Comparison of ENCODE assay signal across 8 cellular contexts in genomic region chr21:43775190-43775589, GRCh38. TPM values are rescaled to one million over a fixed set of nuclear protein-coding genes. Genes with fewer than 3 reads are reported as not detected.
A peak's percentile ranks its signal among the peaks of the same experiment; 100 is the strongest.
DNase-seq lines count a peak whose midpoint lies in the region; ATAC-seq, FAIRE-seq and TF ChIP-seq lines count a peak whose summit lies in the region.

No MANE protein-coding gene starts in this region.

- H3K27me3 Mint-ChIP-seq in activated T-cell treated with anti-CD3 and anti-CD28 coated beads, Interleukin-2, amount 50 U/mL, for 4 hours (ENCODE audit: low read depth) = no peaks in the 10 kb centered on the region

- peak overlapping the region; percentile 75 to 91 for H3K9ac ChIP-seq in K562 (ENCODE audit: insufficient read depth in 1 of 2, low read depth in 2 of 2, low read length in 2 of 2)

- H4K20me1 ChIP-seq in K562 (replicated peaks; ENCODE audit: control insufficient read depth, insufficient read depth, low read length) = no peaks in the 10 kb centered on the region

- no peak for TF ChIP-seq RAD21 in K562 (CRISPR knock-in tag; conservative IDR thresholded peaks at IDR 0.05 in 1 of 2, IDR thresholded peaks at IDR 0.05 in 1 of 2)

- H3K4me1 ChIP-seq in K562 (replicated peaks in 1 of 2; ENCODE audit: control insufficient read depth in 2 of 2, insufficient read depth in 2 of 2, low read length in 2 of 2) (peaks cover 23 to 69% of the 10 kb centered on the region in 2 experiments), lung (ENCODE audit: control insufficient read depth in 2 of 2, insufficient read depth in 2 of 2, low read length in 2 of 2) (peaks cover 0 to 7% of the 10 kb centered on the region in 2 donors), transverse colon (peaks cover 4 to 29% (median 18%) of the 10 kb centered on the region in 4 donors)

- H3K9me3 Mint-ChIP-seq in activated T-cell treated with anti-CD3 and anti-CD28 coated beads, Interleukin-2, amount 50 U/mL, for 4 hours = no peaks in the 10 kb centered on the region

- peaks cover 18% of the 10 kb centered on the region for H3K79me2 ChIP-seq in K562 (ENCODE audit: control insufficient read depth, insufficient read depth, low read length)

- TF ChIP-seq POLR2A in K562 (conservative IDR thresholded peaks at IDR 0.05) = no peak
- no peak for TF ChIP-seq POLR2A in transverse colon (IDR thresholded peaks at IDR 0.05)
- no peak for TF ChIP-seq POLR2A in H54 (IDR thresholded peaks at IDR 0.05; ENCODE audit: low read depth, low read length)

- CTCF ChIA-PET in K562 (lab: Yijun Ruan, JAX; ENCODE audit: low intra/inter-chr PET ratio) = no interaction called here

- peak overlapping the region; percentile 90 for H3K4me3 Mint-ChIP-seq in activated T-cell treated with anti-CD3 and anti-CD28 coated beads, Interleukin-2, amount 50 U/mL, for 4 hours

- H3K36me3 ChIP-seq in K562 (ENCODE audit: control insufficient read depth, insufficient read depth, low read length) = peaks cover 25% of the 10 kb centered on the region
- H3K36me3 ChIP-seq in lung (ENCODE audit: control insufficient read depth in 2 of 2, insufficient read depth in 2 of 2, low read length in 2 of 2) = peaks cover 0 to 12% of the 10 kb centered on the region in 2 donors
- H3K36me3 ChIP-seq in transverse colon = peaks cover 0 to 11% (median 4%) of the 10 kb centered on the region in 4 donors

- WGBS in K562 (ENCODE audit: insufficient coverage, low coverage, missing lambda C conversion rate) = 75% methylated on average over 12 of the region's 12 CpGs
- WGBS in lung, 2 donors = 72 to 90% methylated on average over 12 of the region's 12 CpGs
- 45 to 71% methylated on average over 2 to 12 of the region's 12 CpGs for WGBS in transverse colon (ENCODE audit: low coverage in 1 of 2), 2 donors

- no peak for ATAC-seq in activated T-cell treated with anti-CD3 and anti-CD28 coated beads, Interleukin-2, amount 50 U/mL, for 4 hours
- no peak for ATAC-seq in K562
- ATAC-seq in lung (ENCODE audit: insufficient read depth, low FRiP score) = no peak

- peak overlapping the region; percentile 87 for H3K4me2 ChIP-seq in K562 (ENCODE audit: insufficient read depth, low read length)

- H3K27me3 ChIP-seq in K562 (ENCODE audit: control insufficient read depth in 2 of 2, insufficient read depth in 2 of 2, low read length in 2 of 2) (no peaks in the 10 kb centered on the region), lung (ENCODE audit: control insufficient read depth, insufficient read depth) (no peaks in the 10 kb centered on the region), transverse colon (no peaks in the 10 kb centered on the region)

- TF ChIP-seq EP300 in K562 (IDR thresholded peaks at IDR 0.05; ENCODE audit: low read length) (no peak), transverse colon (IDR thresholded peaks at IDR 0.05; ENCODE audit: low read depth) (no peak)

- POLR2A ChIA-PET in K562 (lab: Yijun Ruan, JAX) = no interaction called here

- in situ Hi-C loops in K562 (cut with MboI) = loop anchor here (25.0 kb wide), 1 partner anchor 362 kb away; the partner anchor contains the start of gene GATD3
- in situ Hi-C loops in transverse colon (cut with MboI; ENCODE audit: low pct_ligation_motif_present in 1 of 4, low pct_unique_long_range_greater_than_20kb in 1 of 4, low sequenced_read_pairs in 3 of 4) = no loop called here

- H2AFZ ChIP-seq in K562 (ENCODE audit: low read depth, low read length) = no peak overlapping the region

- H3K9me3 ChIP-seq in K562 (replicated peaks; ENCODE audit: control insufficient read depth, insufficient read depth, low read depth, low read length) = no peaks in the 10 kb centered on the region
- H3K9me3 ChIP-seq in lung (ENCODE audit: control insufficient read depth in 2 of 2, insufficient read depth in 1 of 2, low read length in 1 of 2) = no peaks in the 10 kb centered on the region
- H3K9me3 ChIP-seq in transverse colon = no peaks in the 10 kb centered on the region

- TF ChIP-seq CTCF in K562 (IDR thresholded peaks at IDR 0.05 in 2 of 3, conservative IDR thresholded peaks at IDR 0.05 in 1 of 3; ENCODE audit: insufficient read depth in 2 of 3, low read depth in 1 of 3, low read length in 3 of 3) (no peak), lung (IDR thresholded peaks at IDR 0.05; ENCODE audit: control extremely low read depth, extremely low read depth) (no peak), transverse colon (IDR thresholded peaks at IDR 0.05) (no peak)

- FAIRE-seq in K562 (lab: Jason Lieb, UNC) (no peak), H54 (lab: Jason Lieb, UNC) (no peak)

- DNase-seq in activated T-cell treated with anti-CD3 and anti-CD28 coated beads, Interleukin-2, amount 50 U/mL, for 4 hours = no peak
- no peak for DNase-seq in activated T-cell treated with anti-CD3 and anti-CD28 coated beads, Interleukin-2, amount 50 U/mL, for 1 hour
- DNase-seq in K562 (ENCODE audit: extremely low read depth in 1 of 4, low spot score in 3 of 4) (no peak), lung (ENCODE audit: low spot score) (no peak), transverse colon (no peak), Ammon's horn (ENCODE audit: low spot score) (no peak), middle frontal gyrus (ENCODE audit: extremely low spot score, low spot score) (no peak), H54 (ENCODE audit: insufficient read length, low spot score) (no peak)

- BruUV-seq in K562 (replicated peaks; lab: Mats Ljungman, UMichigan) = no TSS peak

- intact Hi-C loops in K562 (cut with micrococcal nuclease) = no loop called here
- intact Hi-C loops in transverse colon (cut with DNase I; ENCODE audit: low total_unique reads) = no loop called here

- no peak overlapping the region for H3K27ac ChIP-seq in K562 (ENCODE audit: extremely low read depth, low read depth, low read length)
- H3K27ac ChIP-seq in lung (ENCODE audit: low read depth in 1 of 2, low read length in 1 of 2) = peak overlapping the region in 1 of 2 donors; percentile 43
- H3K27ac ChIP-seq in transverse colon = peak overlapping the region; percentile 90 to 94 (median 91)

- peaks cover 26% of the 10 kb centered on the region for H3K4me1 Mint-ChIP-seq in activated T-cell treated with anti-CD3 and anti-CD28 coated beads, Interleukin-2, amount 50 U/mL, for 4 hours (ENCODE audit: low read depth)

- peaks cover 12% of the 10 kb centered on the region for H3K36me3 Mint-ChIP-seq in activated T-cell treated with anti-CD3 and anti-CD28 coated beads, Interleukin-2, amount 50 U/mL, for 4 hours (ENCODE audit: insufficient read depth)

- H3K4me3 ChIP-seq in K562 = peak overlapping the region; percentile 88
- H3K4me3 ChIP-seq in lung = peak overlapping the region; percentile 93
- H3K4me3 ChIP-seq in transverse colon = peak overlapping the region; percentile 51 to 79 (median 74)

- peaks cover 2% of the 10 kb centered on the region for H3K9me1 ChIP-seq in K562 (ENCODE audit: control insufficient read depth, insufficient read depth, low read length)

RNA-seq across cellular contexts. Expression of gene CSTB, which starts 0.9 kb away (rescaled TPM):
- 10 to 100 TPM; 17.7 to 26.9 (median 24.5) TPM for total RNA-seq in activated T-cell treated with anti-CD3 and anti-CD28 coated beads, Interleukin-2, amount 50 U/mL, for 4 hours
- total RNA-seq in K562 (2011; cell fraction: chromatin; rRNA removed; ENCODE audit: low replicate concordance) = 10.6 and 21.9 TPM in 2 replicates
- 19.5 and 22.0 TPM in 2 replicates for total RNA-seq in K562 (2011; cell fraction: nucleolus; rRNA removed)
- 18.3 and 24.3 TPM in 2 replicates for total RNA-seq in K562 (2011; cell fraction: nucleoplasm; rRNA removed)
- total RNA-seq in K562 (2014; rRNA removed) (23.1 and 29.0 TPM in 2 replicates), K562 (2014; rRNA removed; fragmentation: Illumina TruSeq; extraction: Trizol) (20.8 and 21.1 TPM in 2 replicates), K562 (2015; rRNA removed; fragmentation: Illumina TruSeq; extraction: Trizol) (31.7 and 34.9 TPM in 2 replicates), K562 (2021) (43.5 and 48.1 TPM in 2 replicates), lung (100 to 1,000 TPM in 1 of 2 donors, 10 to 100 TPM in 1; 33.2 to 140 TPM), transverse colon (10 to 100 TPM; 16.1 to 61.7 (median 19.6) TPM)
- polyA plus RNA-seq in K562 (2011; rRNA removed) (46.6 and 58.0 TPM in 2 replicates), K562 (2014; fragmentation: Illumina TruSeq; extraction: Trizol) (64.2 and 79.8 TPM in 2 replicates), K562 (2014; fragmentation: Nextera tagmentation; extraction: Ambion mirVana) (10 to 100 TPM; 12.4 to 17.1 TPM), K562 (2014; rRNA removed) (65.0 and 67.8 TPM in 2 replicates), lung (100 to 1,000 TPM; 222 to 263 TPM)
- polyA plus RNA-seq in K562 (2011; cell fraction: cytosol; rRNA removed) = 74.4 and 80.8 TPM in 2 replicates
- polyA plus RNA-seq in K562 (2011; cell fraction: nucleus; rRNA removed) = 36.5 and 43.3 TPM in 2 replicates
- polyA plus RNA-seq in K562 (2012) = 76.9 and 118 TPM in 2 replicates
- 33.5 and 37.4 TPM in 2 replicates for polyA minus RNA-seq in K562 (2011; rRNA and poly(A)+ RNA removed)
- 14.2 and 21.7 TPM in 2 replicates for polyA minus RNA-seq in K562 (2011; cell fraction: cytosol; rRNA and poly(A)+ RNA removed)
- 9.0 and 14.1 TPM in 2 replicates for polyA minus RNA-seq in K562 (2011; cell fraction: nucleus; rRNA and poly(A)+ RNA removed)

RNA-seq across cellular contexts. Expression of gene RRP1, which starts 14.2 kb away (rescaled TPM):
- total RNA-seq in activated T-cell treated with anti-CD3 and anti-CD28 coated beads, Interleukin-2, amount 50 U/mL, for 4 hours = 100 to 1,000 TPM; 132 to 139 (median 136) TPM
- total RNA-seq in K562 (2011; cell fraction: chromatin; rRNA removed; ENCODE audit: low replicate concordance) = 200 and 398 TPM in 2 replicates
- total RNA-seq in K562 (2011; cell fraction: nucleolus; rRNA removed) = 176 and 196 TPM in 2 replicates
- 186 and 220 TPM in 2 replicates for total RNA-seq in K562 (2011; cell fraction: nucleoplasm; rRNA removed)
- total RNA-seq in K562 (2014; rRNA removed) = 68.6 and 84.3 TPM in 2 replicates
- 40.5 and 48.5 TPM in 2 replicates for total RNA-seq in K562 (2014; rRNA removed; fragmentation: Illumina TruSeq; extraction: Trizol)
- 51.6 and 52.9 TPM in 2 replicates for total RNA-seq in K562 (2015; rRNA removed; fragmentation: Illumina TruSeq; extraction: Trizol)
- 89.1 and 105 TPM in 2 replicates for total RNA-seq in K562 (2021)
- polyA plus RNA-seq in K562 (2011; rRNA removed) = 38.0 and 47.3 TPM in 2 replicates
- polyA plus RNA-seq in K562 (2011; cell fraction: cytosol; rRNA removed) = 22.9 and 23.5 TPM in 2 replicates
- polyA plus RNA-seq in K562 (2011; cell fraction: nucleus; rRNA removed) = 233 and 286 TPM in 2 replicates
- 35.6 and 62.2 TPM in 2 replicates for polyA plus RNA-seq in K562 (2012)
- polyA plus RNA-seq in K562 (2014; fragmentation: Illumina TruSeq; extraction: Trizol) = 79.7 and 97.5 TPM in 2 replicates
- polyA plus RNA-seq in K562 (2014; fragmentation: Nextera tagmentation; extraction: Ambion mirVana) = 1 to 10 TPM in 1 of 2 experiments, under 1 TPM in 1; 0.89 to 1.8 TPM
- polyA plus RNA-seq in K562 (2014; rRNA removed) = 60.2 and 64.7 TPM in 2 replicates
- polyA minus RNA-seq in K562 (2011; rRNA and poly(A)+ RNA removed) = 23.9 and 28.6 TPM in 2 replicates
- polyA minus RNA-seq in K562 (2011; cell fraction: cytosol; rRNA and poly(A)+ RNA removed) = 20.8 and 22.0 TPM in 2 replicates
- polyA minus RNA-seq in K562 (2011; cell fraction: nucleus; rRNA and poly(A)+ RNA removed) = 66.5 and 104 TPM in 2 replicates
- 10 to 100 TPM; 23.0 to 26.7 TPM for total RNA-seq in lung
- 10 to 100 TPM; 15.8 to 15.9 TPM for polyA plus RNA-seq in lung
- 10 to 100 TPM in 2 of 4 donors, 1 to 10 TPM in 2; 5.2 to 26.1 (median 11.1) TPM for total RNA-seq in transverse colon

RNA-seq across cellular contexts. Expression of gene PDXK, which starts 56.3 kb away (rescaled TPM):
- 100 to 1,000 TPM; 101 to 114 (median 106) TPM for total RNA-seq in activated T-cell treated with anti-CD3 and anti-CD28 coated beads, Interleukin-2, amount 50 U/mL, for 4 hours
- total RNA-seq in K562 (2011; cell fraction: chromatin; rRNA removed; ENCODE audit: low replicate concordance) = 130 and 265 TPM in 2 replicates
- total RNA-seq in K562 (2011; cell fraction: nucleolus; rRNA removed) = 121 and 125 TPM in 2 replicates
- 113 and 116 TPM in 2 replicates for total RNA-seq in K562 (2011; cell fraction: nucleoplasm; rRNA removed)
- total RNA-seq in K562 (2014; rRNA removed) = 95.1 and 117 TPM in 2 replicates
- 57.2 and 71.2 TPM in 2 replicates for total RNA-seq in K562 (2014; rRNA removed; fragmentation: Illumina TruSeq; extraction: Trizol)
- total RNA-seq in K562 (2015; rRNA removed; fragmentation: Illumina TruSeq; extraction: Trizol) = 46.8 and 47.5 TPM in 2 replicates
- 162 TPM in 2 replicates for total RNA-seq in K562 (2021)
- polyA plus RNA-seq in K562 (2011; rRNA removed) = 135 and 158 TPM in 2 replicates
- 118 and 126 TPM in 2 replicates for polyA plus RNA-seq in K562 (2011; cell fraction: cytosol; rRNA removed)
- 116 TPM in 2 replicates for polyA plus RNA-seq in K562 (2011; cell fraction: nucleus; rRNA removed)
- 82.1 and 83.5 TPM in 2 replicates for polyA plus RNA-seq in K562 (2012)
- 80.6 and 84.8 TPM in 2 replicates for polyA plus RNA-seq in K562 (2014; fragmentation: Illumina TruSeq; extraction: Trizol)
- 1 to 10 TPM; 5.6 to 8.9 TPM for polyA plus RNA-seq in K562 (2014; fragmentation: Nextera tagmentation; extraction: Ambion mirVana)
- 76.5 and 103 TPM in 2 replicates for polyA plus RNA-seq in K562 (2014; rRNA removed)
- polyA minus RNA-seq in K562 (2011; rRNA and poly(A)+ RNA removed) = 203 and 232 TPM in 2 replicates
- polyA minus RNA-seq in K562 (2011; cell fraction: cytosol; rRNA and poly(A)+ RNA removed) = 63.0 and 91.6 TPM in 2 replicates
- polyA minus RNA-seq in K562 (2011; cell fraction: nucleus; rRNA and poly(A)+ RNA removed) = 27.7 and 39.5 TPM in 2 replicates
- total RNA-seq in lung = 100 to 1,000 TPM in 1 of 2 donors, 10 to 100 TPM in 1; 62.7 to 276 TPM
- polyA plus RNA-seq in lung = 100 to 1,000 TPM; 134 to 181 TPM
- total RNA-seq in transverse colon = 100 to 1,000 TPM in 2 of 4 donors, 10 to 100 TPM in 2; 85.8 to 117 (median 103) TPM
